ENCODE assay signal across 8 cellular contexts in genomic region chr16:4416200-4417032, GRCh38. TPM values are rescaled to one million over a fixed set of nuclear protein-coding genes. Genes with fewer than 3 reads are reported as not detected.
DNase-seq lines count a peak whose midpoint lies in the region; ATAC-seq, FAIRE-seq and TF ChIP-seq lines count a peak whose summit lies in the region.

CORO7 (minus strand) TSS chr16:4416596; CDS start chr16:4416518, 78 bp downstream.

- no peaks in the 10 kb centered on the region for H3K9me3 ChIP-seq in cardiac muscle cell (ENCODE audit: low read depth)
- no peaks in the 10 kb centered on the region for H3K9me3 ChIP-seq in tibial nerve

- H3K9me3 Mint-ChIP-seq in activated naive CD8-positive, alpha-beta T cell treated with anti-CD3 and anti-CD28 coated beads, Interleukin-2, amount 50 U/mL, for 24 hours = no peaks in the 10 kb centered on the region

- WGBS in tibial nerve, 2 donors = 0% methylated on average over 3 to 21 of the region's 92 CpGs

- H3K4me3 Mint-ChIP-seq in activated naive CD8-positive, alpha-beta T cell treated with anti-CD3 and anti-CD28 coated beads, Interleukin-2, amount 50 U/mL, for 24 hours = peak within 1 kb of the TSS; percentile 90

- H3K4me1 ChIP-seq in cardiac muscle cell (ENCODE audit: low read depth) (no peaks in the 10 kb centered on the region), tibial nerve (peaks cover 0 to 49% (median 24%) of the 10 kb centered on the region in 4 donors)

- no peak for TF ChIP-seq CTCF in cardiac muscle cell (IDR thresholded peaks at IDR 0.05; ENCODE audit: low read depth, low read length)
- peak in 2 of 5 experiments; percentile 50 to 52 for TF ChIP-seq CTCF in tibial nerve (IDR thresholded peaks at IDR 0.05)

- no peaks in the 10 kb centered on the region for H3K36me3 ChIP-seq in cardiac muscle cell
- H3K36me3 ChIP-seq in tibial nerve = peaks cover 0 to 14% (median 0%) of the 10 kb centered on the region in 3 donors

- H3K36me3 Mint-ChIP-seq in activated naive CD8-positive, alpha-beta T cell treated with anti-CD3 and anti-CD28 coated beads, Interleukin-2, amount 50 U/mL, for 24 hours (ENCODE audit: low read depth) = peaks cover 18% of the 10 kb centered on the region

- H3K27ac ChIP-seq in cardiac muscle cell (no peak within 1 kb of the TSS), tibial nerve (peak within 1 kb of the TSS; percentile 64 to 97 (median 89))

- H3K4me3 ChIP-seq in cardiac muscle cell = peak within 1 kb of the TSS; percentile 61
- H3K4me3 ChIP-seq in tibial nerve = peak within 1 kb of the TSS; percentile 69 to 94 (median 79)

- H3K27me3 Mint-ChIP-seq in activated naive CD8-positive, alpha-beta T cell treated with anti-CD3 and anti-CD28 coated beads, Interleukin-2, amount 50 U/mL, for 24 hours = no peaks in the 10 kb centered on the region

- peak; percentile 92 for FAIRE-seq in GM12891 (lab: Jason Lieb, UNC)

- TF ChIP-seq EP300 in tibial nerve (IDR thresholded peaks at IDR 0.05) = peak; percentile 39 to 68

- peak; percentile 74 for ATAC-seq in HG02763 (IDR thresholded peaks at IDR 0.05; ENCODE audit: unreplicated experiment)
- ATAC-seq in activated naive CD8-positive, alpha-beta T cell treated with anti-CD3 and anti-CD28 coated beads, Interleukin-2, amount 50 U/mL, for 24 hours = peak; percentile 78

- peak within 1 kb of the TSS; percentile 81 for H3K27ac Mint-ChIP-seq in activated naive CD8-positive, alpha-beta T cell treated with anti-CD3 and anti-CD28 coated beads, Interleukin-2, amount 50 U/mL, for 24 hours

- TF ChIP-seq POLR2A in GM12891 (IDR thresholded peaks at IDR 0.05; ENCODE audit: low read depth, low read length) (peak; percentile 56; the same call in 1 of the 2 replicates), tibial nerve (IDR thresholded peaks at IDR 0.05) (peak; percentile 62 to 71)

- H3K4me1 Mint-ChIP-seq in activated naive CD8-positive, alpha-beta T cell treated with anti-CD3 and anti-CD28 coated beads, Interleukin-2, amount 50 U/mL, for 24 hours = peaks cover 33% of the 10 kb centered on the region

- DNase-seq in GM12891 (ENCODE audit: insufficient read length, low spot score) = peak; percentile 93
- peak; percentile 92 for DNase-seq in NCI-H1436 (lab: John Stamatoyannopoulos, UW)
- DNase-seq in T follicular helper cell (ENCODE audit: low read depth) = peak; percentile 99
- peak; percentile 99 for DNase-seq in activated naive CD8-positive, alpha-beta T cell treated with anti-CD3 and anti-CD28 coated beads, Interleukin-2, amount 50 U/mL, for 24 hours
- peak; percentile 91 to 94 for DNase-seq in cardiac muscle cell (ENCODE audit: low read depth in 1 of 2, low spot score in 1 of 2)
- DNase-seq in pons (ENCODE audit: low spot score) = peak; percentile 95
- DNase-seq in tibial nerve (ENCODE audit: low spot score in 2 of 2) = peak; percentile 93 to 95

- H3K27me3 ChIP-seq in cardiac muscle cell (no peaks in the 10 kb centered on the region), tibial nerve (no peaks in the 10 kb centered on the region)

TF ChIP-seq in GM12891, 5 proteins besides CTCF, POLR2A, EP300 and RAD21:
- TF ChIP-seq POU2F2 (IDR thresholded peaks at IDR 0.05; ENCODE audit: low read depth, low read length) (no peak), SPI1 (IDR thresholded peaks at IDR 0.05; ENCODE audit: low read depth, low read length) (no peak), TAF1 (IDR thresholded peaks at IDR 0.05; ENCODE audit: low read depth, low read length) (peak; percentile 30; the same call in 1 of the 2 replicates), PAX5 (IDR thresholded peaks at IDR 0.05; ENCODE audit: insufficient read depth, low read length, severe bottlenecking) (peak; percentile 28), POLR2AphosphoS5 (IDR thresholded peaks at IDR 0.05; ENCODE audit: low read depth, low read length) (peak; percentile 59)

RNA-seq across cellular contexts. Expression of gene CORO7, which starts in this region (rescaled TPM):
- 37.8 TPM for polyA plus RNA-seq in GM12891 (2012; ENCODE audit: low read depth, missing spikeins)
- total RNA-seq in cardiac muscle cell (33.0 and 66.5 TPM in 2 replicates), tibial nerve (10 to 100 TPM; 27.8 to 77.4 (median 52.1) TPM)
- 54.2 and 62.1 TPM in 2 replicates for polyA plus RNA-seq in cardiac muscle cell
